ENCODE assay signal across 38 cellular contexts in genomic region chr16:77888786-77889185, GRCh38.
"Had no signal": no experiment of that assay in that cellular context is flagged by ENCODE, and none has a peak within 500 bp of the region (broad histone marks: within the 10 kb centered on the region; RNA-seq: fewer than 3 reads in every experiment).

No MANE protein-coding gene starts in this region.

- H3K27me3 Mint-ChIP-seq: activated CD4-positive, alpha-beta T cell treated with anti-CD3 and anti-CD28 coated beads, Interleukin-2, amount 10 ng/mL, durations not matched to agents 24 days and 14 days; activated naive CD4-positive, alpha-beta T cell treated with anti-CD3 and anti-CD28 coated beads, Interleukin-2, amount 10 ng/mL, durations not matched to agents 7 days and 5 days; stimulated activated memory B cell treated with anti-CD40 and anti-IgM and Interleukin-4, amounts not matched to agents 10 μg/mL and 1 μg/mL and 100 μg/mL, for 72 hours had no signal

- H3K4me3 Mint-ChIP-seq: activated CD4-positive, alpha-beta memory T cell treated with anti-CD3 and anti-CD28 coated beads for 36 hours; activated CD4-positive, alpha-beta T cell treated with anti-CD3 and anti-CD28 coated beads, Interleukin-2, amount 10 ng/mL, durations not matched to agents 24 days and 14 days; activated naive CD4-positive, alpha-beta T cell treated with anti-CD3 and anti-CD28 coated beads, Interleukin-2, amount 10 ng/mL, durations not matched to agents 7 days and 5 days; activated naive CD8-positive, alpha-beta T cell treated with anti-CD3 and anti-CD28 coated beads, Interleukin-2, amount 10 ng/mL, durations not matched to agents 7 days and 5 days; activated T-helper 1 cell treated with anti-CD3 and anti-CD28 coated beads, Interleukin-12 subunit alpha, Interleukin-12 subunit beta, Interleukin-2, Interleukin-4 antibody, amounts not matched to agents 30 ng/mL and 10 ng/mL and 1 ng/mL, durations not matched to agents 14 hours and 24 hours and 36 hours; dendritic cell treated with granulocyte-macrophage colony-stimulating factor and Interleukin-4, amounts not matched to agents 40 ng/mL and 50 ng/mL, for 4 days; natural killer cell treated with Interleukin-12 subunit alpha and Interleukin-12 subunit beta and Interleukin-15 and Interleukin-18, amount 100 ng/mL, for 72 hours; stimulated activated memory B cell treated with anti-CD40 and anti-IgM and Interleukin-4, amounts not matched to agents 10 μg/mL and 1 μg/mL and 100 μg/mL, for 72 hours; stimulated activated naive CD8-positive, alpha-beta T cell treated with anti-CD3 and anti-CD28 coated beads, Interleukin-15, amount 100 ng/mL, for 72 hours; T-helper 1 cell treated with Interleukin-12 subunit alpha and Interleukin-12 subunit beta and Interleukin-4 antibody, amounts not matched to agents 30 μg/mL and 1 μg/mL, for 36 hours had no signal

- H3K4me3 ChIP-seq: esophagus muscularis mucosa, heart right ventricle, left lung, lung, mucosa of descending colon, ovary, prostate gland, sigmoid colon, thyroid gland, upper lobe of left lung, vagina had no signal

- H3K9me3 Mint-ChIP-seq: activated CD4-positive, alpha-beta memory T cell treated with anti-CD3 and anti-CD28 coated beads for 36 hours; activated CD4-positive, alpha-beta T cell treated with anti-CD3 and anti-CD28 coated beads, Interleukin-2, amount 10 ng/mL, durations not matched to agents 24 days and 14 days; activated naive CD4-positive, alpha-beta T cell treated with anti-CD3 and anti-CD28 coated beads, Interleukin-2, amount 10 ng/mL, durations not matched to agents 7 days and 5 days; activated naive CD8-positive, alpha-beta T cell treated with anti-CD3 and anti-CD28 coated beads, Interleukin-2, amount 10 ng/mL, durations not matched to agents 7 days and 5 days; activated T-helper 1 cell treated with anti-CD3 and anti-CD28 coated beads, Interleukin-12 subunit alpha, Interleukin-12 subunit beta, Interleukin-2, Interleukin-4 antibody, amounts not matched to agents 30 ng/mL and 10 ng/mL and 1 ng/mL, durations not matched to agents 14 hours and 24 hours and 36 hours; dendritic cell treated with granulocyte-macrophage colony-stimulating factor and Interleukin-4, amounts not matched to agents 40 ng/mL and 50 ng/mL, for 4 days; natural killer cell treated with Interleukin-12 subunit alpha and Interleukin-12 subunit beta and Interleukin-15 and Interleukin-18, amount 100 ng/mL, for 72 hours; stimulated activated memory B cell treated with anti-CD40 and anti-IgM and Interleukin-4, amounts not matched to agents 10 μg/mL and 1 μg/mL and 100 μg/mL, for 72 hours; stimulated activated naive CD8-positive, alpha-beta T cell treated with anti-CD3 and anti-CD28 coated beads, Interleukin-15, amount 100 ng/mL, for 72 hours; T-helper 1 cell treated with Interleukin-12 subunit alpha and Interleukin-12 subunit beta and Interleukin-4 antibody, amounts not matched to agents 30 μg/mL and 1 μg/mL, for 36 hours had no signal

- H3K27me3 ChIP-seq: heart right ventricle, left lung, neutrophil, ovary, sigmoid colon, thyroid gland, upper lobe of left lung, vagina had no signal

- H3K27ac ChIP-seq: esophagus muscularis mucosa, heart right ventricle, left lung, neutrophil, ovary, prostate gland, sigmoid colon, thyroid gland, upper lobe of left lung, vagina had no signal

- H3K27ac Mint-ChIP-seq: activated CD4-positive, alpha-beta memory T cell treated with anti-CD3 and anti-CD28 coated beads for 36 hours; activated CD4-positive, alpha-beta T cell treated with anti-CD3 and anti-CD28 coated beads, Interleukin-2, amount 10 ng/mL, durations not matched to agents 24 days and 14 days; activated naive CD4-positive, alpha-beta T cell treated with anti-CD3 and anti-CD28 coated beads, Interleukin-2, amount 10 ng/mL, durations not matched to agents 7 days and 5 days; activated naive CD8-positive, alpha-beta T cell treated with anti-CD3 and anti-CD28 coated beads, Interleukin-2, amount 10 ng/mL, durations not matched to agents 7 days and 5 days; activated T-helper 1 cell treated with anti-CD3 and anti-CD28 coated beads, Interleukin-12 subunit alpha, Interleukin-12 subunit beta, Interleukin-2, Interleukin-4 antibody, amounts not matched to agents 30 ng/mL and 10 ng/mL and 1 ng/mL, durations not matched to agents 14 hours and 24 hours and 36 hours; dendritic cell treated with granulocyte-macrophage colony-stimulating factor and Interleukin-4, amounts not matched to agents 40 ng/mL and 50 ng/mL, for 4 days; natural killer cell treated with Interleukin-12 subunit alpha and Interleukin-12 subunit beta and Interleukin-15 and Interleukin-18, amount 100 ng/mL, for 72 hours; stimulated activated memory B cell treated with anti-CD40 and anti-IgM and Interleukin-4, amounts not matched to agents 10 μg/mL and 1 μg/mL and 100 μg/mL, for 72 hours; stimulated activated naive CD8-positive, alpha-beta T cell treated with anti-CD3 and anti-CD28 coated beads, Interleukin-15, amount 100 ng/mL, for 72 hours; T-helper 1 cell treated with Interleukin-12 subunit alpha and Interleukin-12 subunit beta and Interleukin-4 antibody, amounts not matched to agents 30 μg/mL and 1 μg/mL, for 36 hours had no signal

- DNase-seq: activated CD4-positive, alpha-beta memory T cell treated with anti-CD3 and anti-CD28 coated beads for 36 hours; activated CD4-positive, alpha-beta T cell treated with anti-CD3 and anti-CD28 coated beads, Interleukin-2, amount 10 ng/mL, durations not matched to agents 24 days and 14 days; activated CD4-positive, CD25-positive, alpha-beta regulatory T cell treated with anti-CD3 and anti-CD28 coated beads, Interleukin-2, amount 50 U/mL, for 72 hours; activated CD8-positive, alpha-beta memory T cell treated with anti-CD3 and anti-CD28 coated beads, Interleukin-2, amount 50 U/mL, for 4 hours; activated effector memory CD4-positive, alpha-beta T cell treated with anti-CD3 and anti-CD28 coated beads, Interleukin-2, amount 50 U/mL, for 16 hours; activated naive CD4-positive, alpha-beta T cell treated with anti-CD3 and anti-CD28 coated beads, Interleukin-2, amount 10 ng/mL, durations not matched to agents 7 days and 5 days; activated naive CD8-positive, alpha-beta T cell treated with anti-CD3 and anti-CD28 coated beads, Interleukin-2, amount 10 ng/mL, durations not matched to agents 7 days and 5 days; activated T-cell treated with anti-CD3 and anti-CD28 coated beads, Interleukin-2, amount 50 U/mL, for 1 hour; amniotic stem cell; caudate nucleus; effector CD4-positive, alpha-beta T cell; foreskin melanocyte; heart right ventricle; left lung; mesendoderm; mucosa of descending colon; ovary; retina; sigmoid colon; small intestine; stimulated activated CD4-positive, alpha-beta T cell treated with anti-CD3 and anti-CD28 coated beads, Interleukin-1b, Interleukin-23, amount 100 ng/mL, for 48 hours; stimulated activated CD4-positive, alpha-beta T cell treated with anti-CD3 and anti-CD28 coated beads, Interleukin-4, amount 100 ng/mL, for 4 hours; stimulated activated CD8-positive, alpha-beta memory T cell treated with anti-CD3 and anti-CD28 coated beads, Interleukin-4, amount 100 ng/mL, for 48 hours; stimulated activated naive CD8-positive, alpha-beta T cell treated with anti-CD3 and anti-CD28 coated beads, Interleukin-15, amount 100 ng/mL, for 72 hours; substantia nigra; T1000; thyroid gland; upper lobe of left lung had no signal

- H3K4me1 Mint-ChIP-seq: activated CD4-positive, alpha-beta T cell treated with anti-CD3 and anti-CD28 coated beads, Interleukin-2, amount 10 ng/mL, durations not matched to agents 24 days and 14 days; activated naive CD4-positive, alpha-beta T cell treated with anti-CD3 and anti-CD28 coated beads, Interleukin-2, amount 10 ng/mL, durations not matched to agents 7 days and 5 days; activated naive CD8-positive, alpha-beta T cell treated with anti-CD3 and anti-CD28 coated beads, Interleukin-2, amount 10 ng/mL, durations not matched to agents 7 days and 5 days; stimulated activated memory B cell treated with anti-CD40 and anti-IgM and Interleukin-4, amounts not matched to agents 10 μg/mL and 1 μg/mL and 100 μg/mL, for 72 hours; stimulated activated naive CD8-positive, alpha-beta T cell treated with anti-CD3 and anti-CD28 coated beads, Interleukin-15, amount 100 ng/mL, for 72 hours had no signal

- H3K36me3 ChIP-seq: esophagus muscularis mucosa, heart right ventricle, left lung, neutrophil, ovary, prostate gland, sigmoid colon, thyroid gland, upper lobe of left lung, vagina had no signal

- H3K9me3 ChIP-seq: esophagus muscularis mucosa, heart right ventricle, left lung, mucosa of descending colon, neutrophil, ovary, prostate gland, sigmoid colon, thyroid gland, upper lobe of left lung, vagina had no signal

- H3K36me3 Mint-ChIP-seq: activated CD4-positive, alpha-beta memory T cell treated with anti-CD3 and anti-CD28 coated beads for 36 hours; activated naive CD4-positive, alpha-beta T cell treated with anti-CD3 and anti-CD28 coated beads, Interleukin-2, amount 10 ng/mL, durations not matched to agents 7 days and 5 days; activated naive CD8-positive, alpha-beta T cell treated with anti-CD3 and anti-CD28 coated beads, Interleukin-2, amount 10 ng/mL, durations not matched to agents 7 days and 5 days; natural killer cell treated with Interleukin-12 subunit alpha and Interleukin-12 subunit beta and Interleukin-15 and Interleukin-18, amount 100 ng/mL, for 72 hours; stimulated activated memory B cell treated with anti-CD40 and anti-IgM and Interleukin-4, amounts not matched to agents 10 μg/mL and 1 μg/mL and 100 μg/mL, for 72 hours had no signal

- H3K4me1 ChIP-seq: esophagus muscularis mucosa, left lung, prostate gland, sigmoid colon, upper lobe of left lung, vagina had no signal
